Comparison of ENCODE assay signal across 21 cellular contexts in the genomic region with DNA sequence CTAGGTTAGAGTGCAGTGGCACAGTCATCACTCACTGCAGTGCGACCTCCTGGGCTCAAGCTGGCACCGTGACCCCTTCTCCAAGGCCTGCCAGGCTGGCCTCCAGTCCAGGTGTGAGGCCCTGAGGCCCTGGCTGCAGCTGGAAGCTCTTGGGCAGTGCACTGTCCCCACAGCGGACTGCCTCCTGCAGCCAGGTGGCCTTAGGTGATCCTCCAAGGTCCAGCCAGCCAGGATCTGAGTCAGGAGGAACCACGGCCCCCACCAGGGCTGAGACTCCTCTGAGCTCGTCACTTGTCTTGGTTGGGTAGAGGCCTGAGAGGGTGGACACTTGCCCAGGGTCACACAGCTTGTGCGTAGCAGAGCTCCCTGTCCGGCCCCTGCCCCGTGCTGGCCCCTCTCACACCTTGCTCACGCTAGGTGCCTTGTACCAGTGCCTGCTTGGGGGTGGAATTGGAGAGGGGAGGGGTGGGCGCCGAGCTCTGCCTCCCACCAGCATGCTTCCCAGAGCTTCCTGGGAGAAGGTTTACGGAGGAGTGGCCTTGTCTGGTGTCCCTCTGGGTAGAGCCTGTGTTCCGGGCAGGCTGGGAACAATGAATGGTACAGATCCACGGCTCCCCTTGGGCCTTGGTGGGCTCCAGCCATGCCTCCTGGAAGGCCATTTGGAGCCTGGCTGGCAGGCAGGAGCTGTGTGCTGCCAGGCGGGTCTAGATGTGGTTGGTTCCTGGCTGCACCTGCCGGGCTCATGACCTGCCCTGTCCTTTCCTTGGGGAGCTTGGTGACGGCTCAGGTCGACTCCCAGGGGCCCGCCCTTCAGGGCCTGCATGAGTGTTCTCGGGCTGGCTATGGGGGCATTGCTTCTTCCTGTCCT. TPM values are rescaled to one million over a fixed set of nuclear protein-coding genes. Genes with fewer than 3 reads are reported as not detected.
DNase-seq lines count a peak whose midpoint lies in the region; ATAC-seq, FAIRE-seq and TF ChIP-seq lines count a peak whose summit lies in the region.
"Had no signal": no experiment of that assay in that cellular context is flagged by ENCODE, and none has a peak within 500 bp of the region (broad histone marks: within the 10 kb centered on the region; RNA-seq: fewer than 3 reads in every experiment).

No MANE protein-coding gene starts in this region.

- WGBS in small intestine, 3 donors = 42 to 74% (median 50%) methylated on average over 17 to 20 of the region's 20 CpGs

- H3K27ac ChIP-seq in RWPE2 (ENCODE audit: poor library complexity, severe bottlenecking) (no peak overlapping the region), small intestine (ENCODE audit: low read depth in 1 of 2, low read length in 1 of 2) (no peak overlapping the region)
- H3K27ac ChIP-seq: 22Rv1, ovary had no signal

- TF ChIP-seq CTCF in RWPE2 (IDR thresholded peaks at IDR 0.05; ENCODE audit: poor library complexity, severe bottlenecking) = no peak

- H3K4me1 ChIP-seq in RWPE2 (ENCODE audit: insufficient read depth, poor library complexity, severe bottlenecking) = no peaks in the 10 kb centered on the region
- H3K4me1 ChIP-seq in small intestine (ENCODE audit: control insufficient read depth in 2 of 2, insufficient read depth in 1 of 2, low read depth in 1 of 2, low read length in 1 of 2) = peaks cover 10 to 17% of the 10 kb centered on the region in 2 donors

- H3K4me3 ChIP-seq in RWPE2 (ENCODE audit: severe bottlenecking) = no peak overlapping the region
- no peak overlapping the region for H3K4me3 ChIP-seq in small intestine (ENCODE audit: low read depth in 1 of 2, low read length in 2 of 2)
- H3K4me3 ChIP-seq: GM23338, ovary had no signal

- H3K27me3 ChIP-seq in RWPE2 (ENCODE audit: insufficient read depth, poor library complexity, severe bottlenecking) (no peaks in the 10 kb centered on the region), small intestine (ENCODE audit: control insufficient read depth in 2 of 2, insufficient read depth in 2 of 2, low read length in 2 of 2) (no peaks in the 10 kb centered on the region)
- H3K27me3 ChIP-seq: ovary had no signal

- no peak for FAIRE-seq in small intestine (lab: Jason Lieb, UNC)
- FAIRE-seq: urothelium cell line had no signal

- no peaks in the 10 kb centered on the region for H3K9me3 ChIP-seq in RWPE2 (ENCODE audit: severe bottlenecking)
- H3K9me3 ChIP-seq in small intestine (ENCODE audit: control insufficient read depth, low read depth) = no peaks in the 10 kb centered on the region
- H3K9me3 ChIP-seq: ovary had no signal

- ATAC-seq in RWPE2 (ENCODE audit: low read depth) (no peak), GM21723 (IDR thresholded peaks at IDR 0.05; ENCODE audit: unreplicated experiment) (no peak), GM21717 (IDR thresholded peaks at IDR 0.05; ENCODE audit: unreplicated experiment) (no peak)
- ATAC-seq: GM23338 had no signal

- H3K36me3 ChIP-seq in RWPE2 (ENCODE audit: low read depth) (no peaks in the 10 kb centered on the region), small intestine (ENCODE audit: control insufficient read depth in 2 of 2, insufficient read depth in 2 of 2, low read length in 2 of 2) (no peaks in the 10 kb centered on the region)
- H3K36me3 ChIP-seq: ovary had no signal

- DNase-seq in activated CD4-positive, CD25-positive, alpha-beta regulatory T cell treated with anti-CD3 and anti-CD28 coated beads, Interleukin-2, amount 50 U/mL, for 72 hours = peak; percentile 28
- DNase-seq in activated CD4-positive, CD25-positive, alpha-beta regulatory T cell (lab: John Stamatoyannopoulos, UW) = no peak
- DNase-seq in RWPE2 (ENCODE audit: low spot score) = peak; percentile 49
- DNase-seq in islet precursor cell = peak; percentile 55
- DNase-seq in small intestine = peak; percentile 69
- DNase-seq in HUDEP-2 (lab: John Stamatoyannopoulos, UW; ENCODE audit: unreplicated experiment in 76 of 76) = no peak
- DNase-seq: activated CD4-positive, alpha-beta T cell treated with anti-CD3 and anti-CD28 coated beads, Interleukin-2, amount 10 ng/mL, durations not matched to agents 7 days and 5 days; activated T-cell treated with anti-CD3 and anti-CD28 coated beads, Interleukin-2, amount 50 U/mL, for 1 hour; Kasumi-1; NCI-H1048; NCI-H2081 treated with DMSO at 0.1 percent for 48 hours; NCI-H524 treated with DMSO at 0.1 percent for 48 hours; ovary; SHP77; T-helper 1 cell had no signal

RNA-seq across cellular contexts. Expression of a gene that starts 20.6 kb away (rescaled TPM):
- polyA plus RNA-seq in small intestine = 10 to 100 TPM; 18.4 to 54.4 (median 21.5) TPM

RNA-seq across cellular contexts. Expression of a gene that starts 21.1 kb away (rescaled TPM):
- 1 to 10 TPM; 2.6 to 10.0 (median 3.1) TPM for polyA plus RNA-seq in small intestine
- polyA plus RNA-seq: GM23338, liver had no signal

Comparison
In these comparisons a context has a peak if more than half of its experiments do, and no peak if none do; other contexts are left out.
1. DNase-seq: peak in activated CD4-positive, CD25-positive, alpha-beta regulatory T cell treated with anti-CD3 and anti-CD28 coated beads, Interleukin-2, amount 50 U/mL, for 72 hours (single experiment), RWPE2 (single experiment), islet precursor cell (single experiment) and small intestine (single experiment); none in activated CD4-positive, CD25-positive, alpha-beta regulatory T cell (0 of 4) and HUDEP-2 (0 of 76).